16 cellular contexts compared by ENCODE assay signal in genomic region chr3:190024912-190025311, GRCh38.
DNase-seq lines count a peak whose midpoint lies in the region; ATAC-seq, FAIRE-seq and TF ChIP-seq lines count a peak whose summit lies in the region.
"Had no signal": no experiment of that assay in that cellular context is flagged by ENCODE, and none has a peak within 500 bp of the region (broad histone marks: within the 10 kb centered on the region; RNA-seq: fewer than 3 reads in every experiment).

No MANE protein-coding gene starts in this region.

- no peak overlapping the region for H3K4me3 Mint-ChIP-seq in astrocyte (ENCODE audit: unreplicated experiment)

- H3K4me1 Mint-ChIP-seq in astrocyte (ENCODE audit: low read depth, unreplicated experiment) = peaks cover 30% of the 10 kb centered on the region

- H3K79me2 ChIP-seq in astrocyte (ENCODE audit: insufficient read depth, low read length) = no peaks in the 10 kb centered on the region

- no peak overlapping the region for H2AFZ ChIP-seq in astrocyte (ENCODE audit: low read depth, low read length)

- DNase-seq in astrocyte (ENCODE audit: low read depth) = peak; percentile 74
- DNase-seq in pulmonary artery endothelial cell (ENCODE audit: low read depth, low spot score) = peak; percentile 58
- DNase-seq in mucosa of descending colon = no peak
- DNase-seq in activated naive CD4-positive, alpha-beta T cell treated with Interleukin-2 at 50 U/mL for 16 hours = no peak
- DNase-seq: activated T-cell treated with anti-CD3 and anti-CD28 coated beads, Interleukin-2, amount 50 U/mL, for 48 hours; DMS153; glutamatergic neuron; NCI-H1694; Peyer's patch; posterior cingulate gyrus had no signal

- H3K4me3 ChIP-seq in astrocyte (ENCODE audit: insufficient read depth, low read depth, low read length) (no peak overlapping the region), mucosa of descending colon (no peak overlapping the region)
- H3K4me3 ChIP-seq: lung, Peyer's patch, tibial nerve had no signal

- peak overlapping the region; percentile 43 for H3K27ac ChIP-seq in astrocyte (ENCODE audit: low read depth, low read length)
- H3K27ac ChIP-seq: Peyer's patch, tibial nerve had no signal

- H3K36me3 ChIP-seq in astrocyte (ENCODE audit: insufficient read depth, low read length) (no peaks in the 10 kb centered on the region), mucosa of descending colon (ENCODE audit: low read depth) (no peaks in the 10 kb centered on the region)
- H3K36me3 ChIP-seq: Peyer's patch, tibial nerve had no signal

- H3K27me3 ChIP-seq in astrocyte (ENCODE audit: insufficient read depth, low read length) = no peaks in the 10 kb centered on the region
- H3K27me3 ChIP-seq: Peyer's patch, tibial nerve had no signal

- peaks cover 5% of the 10 kb centered on the region for H3K4me1 ChIP-seq in astrocyte (ENCODE audit: insufficient read depth, low read length)
- H3K4me1 ChIP-seq in mucosa of descending colon (ENCODE audit: low read depth) = no peaks in the 10 kb centered on the region
- H3K4me1 ChIP-seq: Peyer's patch, tibial nerve had no signal

- no peak overlapping the region for H3K27ac Mint-ChIP-seq in astrocyte (ENCODE audit: unreplicated experiment)

- ATAC-seq in GM18511 (IDR thresholded peaks at IDR 0.05; ENCODE audit: unreplicated experiment) (peak; percentile 63), HG03558 (IDR thresholded peaks at IDR 0.05; ENCODE audit: extremely low read depth, unreplicated experiment) (peak; percentile 49), HG02678 (IDR thresholded peaks at IDR 0.05; ENCODE audit: unreplicated experiment) (no peak), GM21825 (IDR thresholded peaks at IDR 0.05; ENCODE audit: unreplicated experiment) (no peak), mucosa of descending colon (no peak)

- H3K9me3 ChIP-seq in astrocyte (ENCODE audit: insufficient read depth, low read depth, low read length) (no peaks in the 10 kb centered on the region), mucosa of descending colon (no peaks in the 10 kb centered on the region)
- H3K9me3 ChIP-seq: Peyer's patch, tibial nerve had no signal

- H3K9ac ChIP-seq in astrocyte (ENCODE audit: low read length) = peak overlapping the region; percentile 35

- H3K36me3 Mint-ChIP-seq in astrocyte (ENCODE audit: low read depth, unreplicated experiment) = no peaks in the 10 kb centered on the region

- H3K4me2 ChIP-seq in astrocyte (ENCODE audit: low read length) = peak overlapping the region; percentile 67

- H3K27me3 Mint-ChIP-seq in astrocyte (ENCODE audit: low read depth, unreplicated experiment) = no peaks in the 10 kb centered on the region

- no peak for TF ChIP-seq CTCF in astrocyte (IDR thresholded peaks at IDR 0.05; ENCODE audit: insufficient read depth, low read depth, low read length)
- TF ChIP-seq CTCF in mucosa of descending colon (IDR thresholded peaks at IDR 0.05) = no peak

- no peaks in the 10 kb centered on the region for H3K9me3 Mint-ChIP-seq in astrocyte (ENCODE audit: unreplicated experiment)

- intact Hi-C loops in mucosa of descending colon (cut with DNase I, micrococcal nuclease) = no loop called here

- peak; percentile 92 for FAIRE-seq in astrocyte (lab: Jason Lieb, UNC)

- no peaks in the 10 kb centered on the region for H4K20me1 ChIP-seq in astrocyte (ENCODE audit: insufficient read depth, low read length)

Comparison
In these comparisons a context has a peak if more than half of its experiments do, and no peak if none do; other contexts are left out.
1. ATAC-seq: peak in GM18511 (single experiment) and HG03558 (single experiment); none in HG02678 (single experiment), GM21825 (single experiment) and mucosa of descending colon (single experiment).
2. DNase-seq: peak in astrocyte (single experiment) and pulmonary artery endothelial cell (single experiment); none in mucosa of descending colon (0 of 3) and activated naive CD4-positive, alpha-beta T cell treated with Interleukin-2 at 50 U/mL for 16 hours (single experiment).